In genomic region chr1:6386371-6386949, GRCh38 we compare ENCODE assay signal across 1 cellular context.
TF ChIP-seq lines count a peak whose summit lies in the region.

No MANE protein-coding gene starts in this region.

TF ChIP-seq in HEK293, 187 proteins besides CTCF, POLR2A, EP300 and RAD21 (continued from another document):
- TF ChIP-seq, protein P1, sequence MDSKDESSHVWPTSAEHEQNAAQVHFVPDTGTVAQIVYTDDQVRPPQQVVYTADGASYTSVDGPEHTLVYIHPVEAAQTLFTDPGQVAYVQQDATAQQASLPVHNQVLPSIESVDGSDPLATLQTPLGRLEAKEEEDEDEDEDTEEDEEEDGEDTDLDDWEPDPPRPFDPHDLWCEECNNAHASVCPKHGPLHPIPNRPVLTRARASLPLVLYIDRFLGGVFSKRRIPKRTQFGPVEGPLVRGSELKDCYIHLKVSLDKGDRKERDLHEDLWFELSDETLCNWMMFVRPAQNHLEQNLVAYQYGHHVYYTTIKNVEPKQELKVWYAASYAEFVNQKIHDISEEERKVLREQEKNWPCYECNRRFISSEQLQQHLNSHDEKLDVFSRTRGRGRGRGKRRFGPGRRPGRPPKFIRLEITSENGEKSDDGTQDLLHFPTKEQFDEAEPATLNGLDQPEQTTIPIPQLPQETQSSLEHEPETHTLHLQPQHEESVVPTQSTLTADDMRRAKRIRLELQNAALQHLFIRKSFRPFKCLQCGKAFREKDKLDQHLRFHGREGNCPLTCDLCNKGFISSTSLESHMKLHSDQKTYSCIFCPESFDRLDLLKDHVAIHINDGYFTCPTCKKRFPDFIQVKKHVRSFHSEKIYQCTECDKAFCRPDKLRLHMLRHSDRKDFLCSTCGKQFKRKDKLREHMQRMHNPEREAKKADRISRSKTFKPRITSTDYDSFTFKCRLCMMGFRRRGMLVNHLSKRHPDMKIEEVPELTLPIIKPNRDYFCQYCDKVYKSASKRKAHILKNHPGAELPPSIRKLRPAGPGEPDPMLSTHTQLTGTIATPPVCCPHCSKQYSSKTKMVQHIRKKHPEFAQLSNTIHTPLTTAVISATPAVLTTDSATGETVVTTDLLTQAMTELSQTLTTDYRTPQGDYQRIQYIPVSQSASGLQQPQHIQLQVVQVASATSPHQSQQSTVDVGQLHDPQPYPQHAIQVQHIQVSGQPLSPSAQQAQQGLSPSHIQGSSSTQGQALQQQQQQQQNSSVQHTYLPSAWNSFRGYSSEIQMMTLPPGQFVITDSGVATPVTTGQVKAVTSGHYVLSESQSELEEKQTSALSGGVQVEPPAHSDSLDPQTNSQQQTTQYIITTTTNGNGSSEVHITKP (tag by site-specific recombination; IDR thresholded peaks at IDR 0.05), result peak; percentile 25; the same call in 1 of the 2 replicates
- TF ChIP-seq ZNF266 (tag by site-specific recombination; IDR thresholded peaks at IDR 0.05; ENCODE audit: low read depth), result no peak
- TF ChIP-seq, protein P2, sequence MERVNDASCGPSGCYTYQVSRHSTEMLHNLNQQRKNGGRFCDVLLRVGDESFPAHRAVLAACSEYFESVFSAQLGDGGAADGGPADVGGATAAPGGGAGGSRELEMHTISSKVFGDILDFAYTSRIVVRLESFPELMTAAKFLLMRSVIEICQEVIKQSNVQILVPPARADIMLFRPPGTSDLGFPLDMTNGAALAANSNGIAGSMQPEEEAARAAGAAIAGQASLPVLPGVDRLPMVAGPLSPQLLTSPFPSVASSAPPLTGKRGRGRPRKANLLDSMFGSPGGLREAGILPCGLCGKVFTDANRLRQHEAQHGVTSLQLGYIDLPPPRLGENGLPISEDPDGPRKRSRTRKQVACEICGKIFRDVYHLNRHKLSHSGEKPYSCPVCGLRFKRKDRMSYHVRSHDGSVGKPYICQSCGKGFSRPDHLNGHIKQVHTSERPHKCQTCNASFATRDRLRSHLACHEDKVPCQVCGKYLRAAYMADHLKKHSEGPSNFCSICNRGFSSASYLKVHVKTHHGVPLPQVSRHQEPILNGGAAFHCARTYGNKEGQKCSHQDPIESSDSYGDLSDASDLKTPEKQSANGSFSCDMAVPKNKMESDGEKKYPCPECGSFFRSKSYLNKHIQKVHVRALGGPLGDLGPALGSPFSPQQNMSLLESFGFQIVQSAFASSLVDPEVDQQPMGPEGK (tag by site-specific recombination; IDR thresholded peaks at IDR 0.05), result peak; percentile 52; the same call in 1 of the 2 replicates
- TF ChIP-seq ZNF274 (IDR thresholded peaks at IDR 0.05; ENCODE audit: low read length), result no peak
- TF ChIP-seq ZNF274 (tag by site-specific recombination; IDR thresholded peaks at IDR 0.05; ENCODE audit: borderline replicate concordance), result no peak
- peak; percentile 91 for TF ChIP-seq GLIS1 (tag by site-specific recombination; IDR thresholded peaks at IDR 0.05)
- peak; percentile 99 for TF ChIP-seq ZNF600 (tag by site-specific recombination; IDR thresholded peaks at IDR 0.05)
- TF ChIP-seq ZNF629 (tag by site-specific recombination; IDR thresholded peaks at IDR 0.05), result peak; percentile 37
- TF ChIP-seq SP7 (tag by site-specific recombination; IDR thresholded peaks at IDR 0.05), result peak; percentile 44; the same call in 1 of the 2 replicates
- TF ChIP-seq, protein P3, sequence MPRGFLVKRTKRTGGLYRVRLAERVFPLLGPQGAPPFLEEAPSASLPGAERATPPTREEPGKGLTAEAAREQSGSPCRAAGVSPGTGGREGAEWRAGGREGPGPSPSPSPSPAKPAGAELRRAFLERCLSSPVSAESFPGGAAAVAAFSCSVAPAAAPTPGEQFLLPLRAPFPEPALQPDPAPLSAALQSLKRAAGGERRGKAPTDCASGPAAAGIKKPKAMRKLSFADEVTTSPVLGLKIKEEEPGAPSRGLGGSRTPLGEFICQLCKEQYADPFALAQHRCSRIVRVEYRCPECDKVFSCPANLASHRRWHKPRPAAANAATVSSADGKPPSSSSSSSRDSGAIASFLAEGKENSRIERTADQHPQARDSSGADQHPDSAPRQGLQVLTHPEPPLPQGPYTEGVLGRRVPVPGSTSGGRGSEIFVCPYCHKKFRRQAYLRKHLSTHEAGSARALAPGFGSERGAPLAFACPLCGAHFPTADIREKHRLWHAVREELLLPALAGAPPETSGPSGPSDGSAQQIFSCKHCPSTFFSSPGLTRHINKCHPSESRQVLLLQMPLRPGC (tag by site-specific recombination; IDR thresholded peaks at IDR 0.05), result peak; percentile 79
- peak; percentile 52; the same call in 1 of the 2 replicates for TF ChIP-seq ZNF121 (tag by site-specific recombination; IDR thresholded peaks at IDR 0.05)
- no peak for TF ChIP-seq ZNF571 (tag by site-specific recombination; IDR thresholded peaks at IDR 0.05)
- TF ChIP-seq KLF8 (tag by site-specific recombination; IDR thresholded peaks at IDR 0.05), result peak; percentile 13; the same call in 1 of the 2 replicates
- TF ChIP-seq ZNF394 (tag by site-specific recombination; IDR thresholded peaks at IDR 0.05; ENCODE audit: borderline replicate concordance), result peak; percentile 68; the same call in 1 of the 2 replicates
- peak; percentile 73; the same call in 1 of the 2 replicates for TF ChIP-seq MYNN (tag by site-specific recombination; IDR thresholded peaks at IDR 0.05; ENCODE audit: borderline replicate concordance)
- no peak for TF ChIP-seq KLF9 (tag by site-specific recombination; IDR thresholded peaks at IDR 0.05; ENCODE audit: low read depth)
- no peak for TF ChIP-seq EGR2 (tag by site-specific recombination; IDR thresholded peaks at IDR 0.05; ENCODE audit: low read depth)
- TF ChIP-seq, protein P4, sequence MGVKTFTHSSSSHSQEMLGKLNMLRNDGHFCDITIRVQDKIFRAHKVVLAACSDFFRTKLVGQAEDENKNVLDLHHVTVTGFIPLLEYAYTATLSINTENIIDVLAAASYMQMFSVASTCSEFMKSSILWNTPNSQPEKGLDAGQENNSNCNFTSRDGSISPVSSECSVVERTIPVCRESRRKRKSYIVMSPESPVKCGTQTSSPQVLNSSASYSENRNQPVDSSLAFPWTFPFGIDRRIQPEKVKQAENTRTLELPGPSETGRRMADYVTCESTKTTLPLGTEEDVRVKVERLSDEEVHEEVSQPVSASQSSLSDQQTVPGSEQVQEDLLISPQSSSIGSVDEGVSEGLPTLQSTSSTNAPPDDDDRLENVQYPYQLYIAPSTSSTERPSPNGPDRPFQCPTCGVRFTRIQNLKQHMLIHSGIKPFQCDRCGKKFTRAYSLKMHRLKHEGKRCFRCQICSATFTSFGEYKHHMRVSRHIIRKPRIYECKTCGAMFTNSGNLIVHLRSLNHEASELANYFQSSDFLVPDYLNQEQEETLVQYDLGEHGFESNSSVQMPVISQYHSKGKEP (tag by site-specific recombination; IDR thresholded peaks at IDR 0.05), result peak; percentile 65
- TF ChIP-seq ZXDB (tag by site-specific recombination; IDR thresholded peaks at IDR 0.05), result peak; percentile 63; the same call in 1 of the 2 replicates
- no peak; the same call in 1 of the 2 replicates for TF ChIP-seq HIC1 (tag by site-specific recombination; IDR thresholded peaks at IDR 0.05)
